Comparison of ENCODE assay signal across 17 cellular contexts in the genomic region with DNA sequence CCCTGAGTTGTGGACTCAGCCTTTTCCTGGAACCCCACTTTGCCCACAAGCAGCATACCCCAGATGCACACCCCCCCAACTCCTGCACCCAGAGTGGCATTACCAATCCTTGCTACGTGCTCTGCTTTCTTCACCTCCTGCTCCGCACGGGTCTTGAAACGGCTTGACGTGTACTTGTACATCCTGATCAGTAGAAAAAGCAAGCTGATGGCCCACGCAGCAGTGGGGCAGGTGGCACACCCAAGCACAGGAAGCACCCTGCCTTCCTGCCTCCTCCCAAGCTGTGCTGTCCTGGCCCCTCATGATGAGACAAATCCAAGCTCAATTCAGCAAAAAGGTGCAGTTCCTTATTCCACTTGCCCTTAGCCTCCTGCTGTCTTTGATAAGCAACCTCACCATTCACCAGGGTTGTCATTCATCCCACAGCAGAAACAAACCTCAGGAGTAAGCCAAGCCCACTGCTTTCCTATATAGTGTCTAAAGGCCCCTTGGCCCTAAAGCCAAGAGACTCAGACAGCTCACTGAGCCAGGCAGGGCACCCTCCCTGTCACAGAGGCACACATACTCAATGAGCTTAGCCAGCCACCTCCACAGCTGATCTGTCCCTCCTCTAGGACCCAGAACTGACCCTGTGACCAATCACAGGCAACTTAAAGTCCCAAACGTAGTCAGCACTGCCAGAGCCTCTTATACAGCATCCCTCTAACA. TPM values are rescaled to one million over a fixed set of nuclear protein-coding genes. Genes with fewer than 3 reads are reported as not detected.
DNase-seq lines count a peak whose midpoint lies in the region; ATAC-seq and TF ChIP-seq lines count a peak whose summit lies in the region.
"Had no signal": no experiment of that assay in that cellular context is flagged by ENCODE, and none has a peak within 500 bp of the region (broad histone marks: within the 10 kb centered on the region; RNA-seq: fewer than 3 reads in every experiment).

No MANE protein-coding gene starts in this region.

- H3K79me2 ChIP-seq in PC-9 (ENCODE audit: low read depth): no peaks in the 10 kb centered on the region

- H2AFZ ChIP-seq in PC-9: no peak overlapping the region

- H3K27me3 ChIP-seq in PC-9 (ENCODE audit: insufficient read depth, low read depth): no peaks in the 10 kb centered on the region
- H3K27me3 ChIP-seq: dorsolateral prefrontal cortex, gastrocnemius medialis, thyroid gland had no signal

- no peaks in the 10 kb centered on the region for H3K9me3 ChIP-seq in PC-9 (ENCODE audit: insufficient read depth, low read depth)
- H3K9me3 ChIP-seq: A549, gastrocnemius medialis, thyroid gland had no signal

- H3K27ac ChIP-seq in PC-9: no peak overlapping the region
- H3K27ac ChIP-seq: A549, dorsolateral prefrontal cortex, gastrocnemius medialis, RWPE1, thyroid gland, VCaP had no signal

- peaks cover 19% of the 10 kb centered on the region for H3K36me3 Mint-ChIP-seq in natural killer cell

- intact Hi-C loops in natural killer cell (cut with micrococcal nuclease): no loop called here
- intact Hi-C loops in head of caudate nucleus (cut with DNase I): no loop called here
- intact Hi-C loops in PC-9 (cut with micrococcal nuclease; ENCODE audit: unreplicated experiment): no loop called here

- H3K9me3 Mint-ChIP-seq in natural killer cell: no peaks in the 10 kb centered on the region

- H3K4me2 ChIP-seq in PC-9: no peak overlapping the region
- H3K4me2 ChIP-seq: A549 had no signal

- H3K4me3 ChIP-seq in PC-9: no peak overlapping the region
- H3K4me3 ChIP-seq: A549, dorsolateral prefrontal cortex, gastrocnemius medialis, thyroid gland had no signal

- no peaks in the 10 kb centered on the region for H3K27me3 Mint-ChIP-seq in natural killer cell (ENCODE audit: low read depth in 2 of 2)

- no peaks in the 10 kb centered on the region; the same call in 1 of the 2 replicates for H3F3A ChIP-seq in PC-9 (ENCODE audit: insufficient read depth, low read depth)

- no peaks in the 10 kb centered on the region for H3K9me2 ChIP-seq in PC-9 (ENCODE audit: insufficient read depth)

- H3K4me1 ChIP-seq in PC-9 (replicated peaks; ENCODE audit: insufficient read depth): no peaks in the 10 kb centered on the region
- H3K4me1 ChIP-seq: A549, gastrocnemius medialis, thyroid gland had no signal

- TF ChIP-seq CTCF in natural killer cell (IDR thresholded peaks at IDR 0.05): no peak
- TF ChIP-seq CTCF in PC-9 (conservative IDR thresholded peaks at IDR 0.05): no peak

- H3K4me3 Mint-ChIP-seq in natural killer cell: peak overlapping the region; percentile 66

- CTCF ChIA-PET in PC-9 (lab: Charles Lee): no interaction called here

- peaks cover 33 to 40% of the 10 kb centered on the region in 2 donors for H3K4me1 Mint-ChIP-seq in natural killer cell

- peak in 2 of 3 donors; percentile 30 to 32 for ATAC-seq in natural killer cell
- ATAC-seq: A549, gastrocnemius medialis had no signal

- BruUV-seq in PC-9 (replicated peaks; lab: Mats Ljungman, UMichigan): no TSS peak

- 0 out of 2 replicates have a peak, but pooled peaks cover 4% of the 10 kb centered on the region for H4K20me1 ChIP-seq in PC-9 (ENCODE audit: insufficient read depth)

- peak overlapping the region; percentile 65 to 70 for H3K27ac Mint-ChIP-seq in natural killer cell

- POLR2A ChIA-PET in PC-9 (lab: Charles Lee; ENCODE audit: unreplicated experiment): interaction anchor here (0.6 kb wide), 1 partner anchor 26 kb away, joined by 4 read pairs; no protein-coding TSS in a partner anchor

- peaks cover 66% of the 10 kb centered on the region for H3K36me3 ChIP-seq in PC-9 (ENCODE audit: low read depth)

- DNase-seq in activated gamma-delta T cell treated with Interleukin-2 at 50 U/mL for 16 hours: peak; percentile 45
- DNase-seq in activated gamma-delta T cell (lab: John Stamatoyannopoulos, UW): no peak
- peak; percentile 52 for DNase-seq in activated effector memory CD4-positive, alpha-beta T cell treated with Interleukin-2 at 50 U/mL for 16 hours
- DNase-seq in natural killer cell: no peak
- DNase-seq in head of caudate nucleus: no peak
- DNase-seq in PC-9: no peak
- no peak for DNase-seq in foreskin melanocyte
- DNase-seq in AG08396 (ENCODE audit: low spot score): no peak
- DNase-seq: anterior cingulate cortex, dorsolateral prefrontal cortex, gastrocnemius medialis, NCI-H1417, NCI-H526 treated with DMSO at 0.1 percent for 48 hours, thyroid gland had no signal

RNA-seq across cellular contexts. Expression of a gene that starts 27.8 kb away (rescaled TPM):
- total RNA-seq in natural killer cell: 10 to 100 TPM; 15.3 to 19.7 (median 16.4) TPM
- 39.8 and 52.9 TPM in 2 replicates for total RNA-seq in PC-9 (2021)

RNA-seq across cellular contexts. Expression of a gene that starts 28.3 kb away (rescaled TPM):
- 10 to 100 TPM; 78.4 to 94.6 (median 80.9) TPM for total RNA-seq in natural killer cell
- total RNA-seq in PC-9 (2021): 80.6 and 105 TPM in 2 replicates

Comparison
In these comparisons a context has a peak if more than half of its experiments do, and no peak if none do; other contexts are left out.
1. DNase-seq: peak in activated gamma-delta T cell treated with Interleukin-2 at 50 U/mL for 16 hours (single experiment) and activated effector memory CD4-positive, alpha-beta T cell treated with Interleukin-2 at 50 U/mL for 16 hours (single experiment); none in activated gamma-delta T cell (single experiment), natural killer cell (single experiment), head of caudate nucleus (0 of 42), PC-9 (0 of 2), foreskin melanocyte (single experiment) and AG08396 (single experiment).